ENCODE assay signal across 1 cellular context in genomic region chrX:103774070-103774642, GRCh38.
TF ChIP-seq lines count a peak whose summit lies in the region.

No MANE protein-coding gene starts in this region.

TF ChIP-seq in Ishikawa, 13 proteins besides CTCF, POLR2A, EP300 and RAD21 (continued from another document):
- no peak for TF ChIP-seq TAF1 (IDR thresholded peaks at IDR 0.05; ENCODE audit: low read depth)
- TF ChIP-seq CEBPB (IDR thresholded peaks at IDR 0.05), result no peak
- TF ChIP-seq CREB1 (IDR thresholded peaks at IDR 0.05; ENCODE audit: low read depth), result no peak
